ENCODE assay signal across 20 cellular contexts in the genomic region with DNA sequence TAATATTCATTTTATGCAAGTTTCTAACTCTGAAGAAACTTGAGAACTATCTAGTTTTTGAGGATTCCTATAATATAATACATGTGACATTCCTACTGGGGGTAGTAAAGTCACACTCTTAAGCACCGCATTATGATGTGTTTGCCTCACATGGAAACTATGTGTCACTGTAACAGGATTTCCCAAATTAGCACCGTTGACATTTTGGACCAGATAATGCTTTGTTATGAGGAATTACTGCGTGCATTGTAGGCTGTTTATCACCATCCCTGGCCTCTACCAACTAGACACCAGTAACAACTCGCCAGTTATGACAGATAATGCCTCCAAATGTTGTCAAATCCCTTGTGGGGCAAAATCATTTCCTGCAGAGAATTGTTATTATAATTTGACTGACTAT.
DNase-seq lines count a peak whose midpoint lies in the region; ATAC-seq and TF ChIP-seq lines count a peak whose summit lies in the region.
"Had no signal": no experiment of that assay in that cellular context is flagged by ENCODE, and none has a peak within 500 bp of the region (broad histone marks: within the 10 kb centered on the region; RNA-seq: fewer than 3 reads in every experiment).

No MANE protein-coding gene starts in this region.

- no peaks in the 10 kb centered on the region for H3K27me3 Mint-ChIP-seq in stimulated activated naive CD8-positive, alpha-beta T cell treated with anti-CD3 and anti-CD28 coated beads, Interleukin-15, amount 100 ng/mL, for 72 hours
- H3K27me3 Mint-ChIP-seq: CD4-positive, alpha-beta memory T cell had no signal

- H3K9me3 ChIP-seq in heart right ventricle = peaks cover 0 to 17% (median under 1%) of the 10 kb centered on the region in 11 donors
- H3K9me3 ChIP-seq: BLaER1 had no signal

- peak in 6 of 8 donors; percentile 57 to 91 (median 86) for ATAC-seq in heart right ventricle
- ATAC-seq in stimulated activated naive CD8-positive, alpha-beta T cell treated with anti-CD3 and anti-CD28 coated beads, Interleukin-15, amount 100 ng/mL, for 72 hours = no peak
- ATAC-seq: GM12878, PC-3 had no signal

- H3K27me3 ChIP-seq in heart right ventricle = no peaks in the 10 kb centered on the region
- H3K27me3 ChIP-seq: BLaER1 had no signal

- peak in 1 of 9 donors; percentile 13 for TF ChIP-seq CTCF in heart right ventricle (IDR thresholded peaks at IDR 0.05)

- H3K9me3 Mint-ChIP-seq in stimulated activated naive CD8-positive, alpha-beta T cell treated with anti-CD3 and anti-CD28 coated beads, Interleukin-15, amount 100 ng/mL, for 72 hours = peaks cover 6 to 29% of the 10 kb centered on the region in 2 donors

- no peaks in the 10 kb centered on the region for H3K36me3 ChIP-seq in heart right ventricle
- H3K36me3 ChIP-seq: BLaER1 had no signal

- intact Hi-C loops in heart right ventricle (cut with DNase I) (loop anchor here in 1 of 10 donors (10.0 kb wide), 1 partner anchor 145 kb away; no protein-coding TSS in a partner anchor), cardiac septum (cut with DNase I) (no loop called here)

- no peak overlapping the region for H3K4me3 ChIP-seq in heart right ventricle
- H3K4me3 ChIP-seq: BLaER1, GM12878 had no signal

- H3K4me1 ChIP-seq in heart right ventricle = peaks cover 0 to 6% (median 0%) of the 10 kb centered on the region in 9 donors
- H3K4me1 ChIP-seq: BLaER1 had no signal

- no peaks in the 10 kb centered on the region for H3K4me1 Mint-ChIP-seq in stimulated activated naive CD8-positive, alpha-beta T cell treated with anti-CD3 and anti-CD28 coated beads, Interleukin-15, amount 100 ng/mL, for 72 hours
- H3K4me1 Mint-ChIP-seq: CD4-positive, alpha-beta memory T cell; H9 had no signal

- DNase-seq in heart right ventricle (no peak), cardiac septum (ENCODE audit: low spot score) (no peak), RKO (ENCODE audit: low spot score) (peak; percentile 32), dermis microvascular lymphatic vessel endothelial cell (ENCODE audit: low read depth in 2 of 2) (peak; percentile 36 to 72), myocyte (ENCODE audit: low read depth) (peak; percentile 15), glomerular visceral epithelial cell (ENCODE audit: extremely low spot score) (no peak), NCI-H510A (lab: John Stamatoyannopoulos, UW) (no peak)
- no peak for DNase-seq in stimulated activated naive CD8-positive, alpha-beta T cell treated with anti-CD3 and anti-CD28 coated beads, Interleukin-15, amount 100 ng/mL, for 72 hours
- DNase-seq: 8988T; CD4-positive, alpha-beta memory T cell; DMS153; GF-D8; H9; NCI-H1092 treated with DMSO at 0.1 percent for 48 hours; NCI-H146; NCI-H2081; PC-3 had no signal

- WGBS in heart right ventricle, 2 donors = 11 to 16% methylated on average over 4 of the region's 4 CpGs

- H3K27ac ChIP-seq in heart right ventricle = peak overlapping the region in 5 of 10 donors; percentile 13 to 42 (median 35)
- H3K27ac ChIP-seq: BLaER1, RWPE1 had no signal

- H3K27ac Mint-ChIP-seq in stimulated activated naive CD8-positive, alpha-beta T cell treated with anti-CD3 and anti-CD28 coated beads, Interleukin-15, amount 100 ng/mL, for 72 hours = no peak overlapping the region
- H3K27ac Mint-ChIP-seq: CD4-positive, alpha-beta memory T cell; H9 had no signal

- no peak overlapping the region for H3K4me3 Mint-ChIP-seq in stimulated activated naive CD8-positive, alpha-beta T cell treated with anti-CD3 and anti-CD28 coated beads, Interleukin-15, amount 100 ng/mL, for 72 hours
- H3K4me3 Mint-ChIP-seq: CD4-positive, alpha-beta memory T cell; H9 had no signal

Comparison
In these comparisons a context has a peak if more than half of its experiments do, and no peak if none do; other contexts are left out.
1. DNase-seq: peak in RKO (single experiment), dermis microvascular lymphatic vessel endothelial cell (2 of 2) and myocyte (single experiment); none in heart right ventricle (0 of 2), cardiac septum (single experiment), stimulated activated naive CD8-positive, alpha-beta T cell treated with anti-CD3 and anti-CD28 coated beads, Interleukin-15, amount 100 ng/mL, for 72 hours (0 of 2), glomerular visceral epithelial cell (single experiment) and NCI-H510A (single experiment).